ENCODE assay signal across 23 cellular contexts in the genomic region with DNA sequence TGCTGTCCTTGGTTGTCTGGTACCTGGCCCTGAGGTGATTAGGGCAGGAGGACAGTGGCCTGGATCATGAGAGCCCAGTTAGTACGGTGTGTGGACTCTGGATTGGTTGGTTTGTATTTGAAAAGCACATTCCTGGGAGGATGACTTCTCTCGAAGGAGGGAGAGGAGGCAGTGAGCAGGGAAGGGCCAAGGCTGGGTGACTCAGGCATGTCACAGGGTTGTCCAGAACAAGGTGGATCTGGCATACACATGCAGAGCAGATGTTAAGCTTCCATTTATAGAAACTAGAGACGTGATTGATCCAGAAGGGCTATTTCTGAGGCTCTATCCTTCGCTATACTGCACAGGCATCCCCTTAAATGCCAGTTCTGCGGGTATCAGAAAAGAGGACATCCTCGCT. TPM values are rescaled to one million over a fixed set of nuclear protein-coding genes. Genes with fewer than 3 reads are reported as not detected.
DNase-seq lines count a peak whose midpoint lies in the region; ATAC-seq and TF ChIP-seq lines count a peak whose summit lies in the region.
"Had no signal": no experiment of that assay in that cellular context is flagged by ENCODE, and none has a peak within 500 bp of the region (broad histone marks: within the 10 kb centered on the region; RNA-seq: fewer than 3 reads in every experiment).

No MANE protein-coding gene starts in this region.

- peaks cover 0 to 1% (median 0%) of the 10 kb centered on the region in 9 donors for H3K27me3 ChIP-seq in heart left ventricle
- H3K27me3 ChIP-seq in Peyer's patch, result no peaks in the 10 kb centered on the region

- peaks cover 0 to 5% (median 0%) of the 10 kb centered on the region in 12 donors for H3K9me3 ChIP-seq in heart left ventricle
- no peaks in the 10 kb centered on the region for H3K9me3 ChIP-seq in Peyer's patch
- H3K9me3 ChIP-seq: HAP-1, lower lobe of right lung, prostate gland had no signal

- H3K27ac ChIP-seq in heart left ventricle (no peak overlapping the region), RWPE1 (no peak overlapping the region), Peyer's patch (no peak overlapping the region)
- H3K27ac ChIP-seq: A549, lower lobe of right lung, prostate gland had no signal

- H3K36me3 ChIP-seq in heart left ventricle (no peaks in the 10 kb centered on the region), Peyer's patch (no peaks in the 10 kb centered on the region)
- H3K36me3 ChIP-seq: HAP-1, lower lobe of right lung, prostate gland had no signal

- TF ChIP-seq POLR2A in heart left ventricle (IDR thresholded peaks at IDR 0.05) (no peak), Peyer's patch (IDR thresholded peaks at IDR 0.05) (no peak)

- DNase-seq in heart left ventricle, result no peak
- DNase-seq in cardiac septum (ENCODE audit: low spot score), result no peak
- DNase-seq in RWPE1 (ENCODE audit: low spot score), result peak; percentile 25
- DNase-seq in fibroblast of gingiva (ENCODE audit: low read depth), result peak; percentile 35
- peak; percentile 36 for DNase-seq in stromal cell of bone marrow (ENCODE audit: low read depth)
- DNase-seq in RPMI8226, result no peak
- no peak for DNase-seq in Peyer's patch
- DNase-seq in NCI-H510A (lab: John Stamatoyannopoulos, UW), result no peak
- DNase-seq: activated CD4-positive, alpha-beta T cell treated with anti-CD3 and anti-CD28 coated beads, Interleukin-2, amount 50 U/mL, for 4 hours; activated naive CD4-positive, alpha-beta T cell treated with anti-CD3 and anti-CD28 coated beads, Interleukin-2, amount 10 ng/mL, durations not matched to agents 7 days and 5 days; effector CD4-positive, alpha-beta T cell; lower lobe of right lung; naive thymus-derived CD4-positive, alpha-beta T cell; NCI-H2029; NCI-H524 treated with DMSO at 0.1 percent for 48 hours; stimulated activated naive CD8-positive, alpha-beta T cell treated with anti-CD3 and anti-CD28 coated beads, Interleukin-15, Interleukin-2, amounts not matched to agents 100 U/mL and 50 U/mL, for 24 hours; SW 1271 had no signal

- peak in 3 of 4 donors; percentile 51 to 84 (median 67) for ATAC-seq in heart left ventricle
- ATAC-seq: HepG2; lower lobe of right lung; naive thymus-derived CD4-positive, alpha-beta T cell; stimulated activated naive CD8-positive, alpha-beta T cell treated with anti-CD3 and anti-CD28 coated beads, Interleukin-15, Interleukin-2, amounts not matched to agents 100 U/mL and 50 U/mL, for 24 hours had no signal

- H3K4me1 ChIP-seq in heart left ventricle (peaks cover 0 to 6% (median 0%) of the 10 kb centered on the region in 12 donors), Peyer's patch (no peaks in the 10 kb centered on the region)
- H3K4me1 ChIP-seq: A549, HAP-1, lower lobe of right lung, prostate gland had no signal

- CTCF ChIA-PET in RWPE1 (lab: Yijun Ruan, JAX), result no interaction called here

- intact Hi-C loops in heart left ventricle (cut with DNase I) (no loop called here), cardiac septum (cut with DNase I) (no loop called here)

- H3K4me3 ChIP-seq in heart left ventricle, result no peak overlapping the region
- no peak overlapping the region for H3K4me3 ChIP-seq in Peyer's patch
- H3K4me3 ChIP-seq: A549, HAP-1, lower lobe of right lung, prostate gland had no signal

- POLR2A ChIA-PET in RWPE1 (lab: Yijun Ruan, JAX; ENCODE audit: low non-redundant PET), result no interaction called here

- WGBS in heart left ventricle, 4 donors, result 47 to 59% (median 54%) methylated on average over 6 of the region's 6 CpGs

- no peak for TF ChIP-seq CTCF in heart left ventricle (IDR thresholded peaks at IDR 0.05)
- TF ChIP-seq CTCF in RWPE1 (conservative IDR thresholded peaks at IDR 0.05; ENCODE audit: low read depth), result no peak
- TF ChIP-seq CTCF in Peyer's patch (IDR thresholded peaks at IDR 0.05), result no peak

RNA-seq across cellular contexts. Expression of a gene that starts 34.4 kb away (rescaled TPM):
- total RNA-seq in heart left ventricle (not detected), cardiac septum (not detected), Peyer's patch (not detected)
- polyA plus RNA-seq in heart left ventricle, result not detected
- total RNA-seq: G401; HepG2; lower lobe of right lung; naive thymus-derived CD4-positive, alpha-beta T cell; urinary bladder had no signal
- polyA plus RNA-seq: A549; HepG2; naive thymus-derived CD4-positive, alpha-beta T cell; urinary bladder had no signal

RNA-seq across cellular contexts. Expression of a gene that starts 46.8 kb away (rescaled TPM):
- total RNA-seq in heart left ventricle, result 10 to 100 TPM; 11.8 to 40.7 (median 25.4) TPM
- 10 to 100 TPM; 12.4 to 37.1 TPM for polyA plus RNA-seq in heart left ventricle
- 32.5 TPM for total RNA-seq in cardiac septum
- total RNA-seq in Peyer's patch, result 100 to 1,000 TPM in 1 of 4 donors, 10 to 100 TPM in 3; 64.3 to 113 (median 82.7) TPM
- total RNA-seq: HepG2 had no signal
- polyA plus RNA-seq: HepG2 had no signal

RNA-seq across cellular contexts. Expression of a gene that starts 54.5 kb away (rescaled TPM):
- total RNA-seq in heart left ventricle, result under 1 TPM in 8 of 9 donors, not detected in 1; 0.47 to 0.95 (median 0.61) TPM
- polyA plus RNA-seq in heart left ventricle, result under 1 TPM; 0.46 to 0.69 TPM
- total RNA-seq in cardiac septum, result 0.51 TPM
- total RNA-seq in Peyer's patch, result 1 to 10 TPM in 1 of 4 donors, not detected in 3; 1.3 TPM
- total RNA-seq: G401, HepG2 had no signal
- polyA plus RNA-seq: HepG2 had no signal

Comparison
In these comparisons a context has a peak if more than half of its experiments do, and no peak if none do; other contexts are left out.
1. DNase-seq: peak in RWPE1 (single experiment), fibroblast of gingiva (single experiment) and stromal cell of bone marrow (single experiment); none in heart left ventricle (0 of 5), cardiac septum (single experiment), RPMI8226 (single experiment), Peyer's patch (0 of 3) and NCI-H510A (single experiment).